Comparison of ENCODE assay signal across 8 cellular contexts in the genomic region with DNA sequence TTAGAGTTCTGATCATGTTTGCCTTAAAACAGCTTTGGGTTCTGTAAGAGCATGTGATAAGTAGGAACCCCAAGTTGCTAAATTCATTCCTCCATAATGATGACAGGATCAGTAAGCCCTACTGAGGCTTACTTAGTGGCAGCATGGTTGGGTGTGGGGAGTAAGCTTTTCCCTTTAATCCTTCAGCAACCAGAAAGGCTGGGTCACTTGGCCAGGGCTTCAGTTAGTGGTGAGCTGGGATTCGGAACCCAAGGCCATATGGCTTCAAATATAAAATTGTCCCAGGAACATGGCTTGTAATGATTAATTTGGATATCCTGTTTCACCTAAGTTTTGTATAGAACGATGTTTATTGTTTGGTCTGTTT. TPM values are rescaled to one million over a fixed set of nuclear protein-coding genes. Genes with fewer than 3 reads are reported as not detected.
DNase-seq lines count a peak whose midpoint lies in the region; ATAC-seq, FAIRE-seq and TF ChIP-seq lines count a peak whose summit lies in the region.

No MANE protein-coding gene starts in this region.

- H3K4me1 ChIP-seq in Peyer's patch = peaks cover 0 to 4% (median 0%) of the 10 kb centered on the region in 4 donors

- H3K4me1 Mint-ChIP-seq in activated CD4-positive, alpha-beta T cell treated with anti-CD3 and anti-CD28 coated beads, Interleukin-2, amount 10 ng/mL, durations not matched to agents 24 days and 14 days = peaks cover 17% of the 10 kb centered on the region
- H3K4me1 Mint-ChIP-seq in natural killer cell = peaks cover 9 to 14% of the 10 kb centered on the region in 2 donors

- TF ChIP-seq CTCF in Peyer's patch (IDR thresholded peaks at IDR 0.05) (no peak), natural killer cell (IDR thresholded peaks at IDR 0.05) (no peak)

- H3K27ac Mint-ChIP-seq in activated CD4-positive, alpha-beta T cell treated with anti-CD3 and anti-CD28 coated beads, Interleukin-2, amount 10 ng/mL, durations not matched to agents 24 days and 14 days = peak overlapping the region; percentile 96
- peak overlapping the region; percentile 89 to 93 for H3K27ac Mint-ChIP-seq in natural killer cell

- TF ChIP-seq POLR2A in Peyer's patch (IDR thresholded peaks at IDR 0.05) (no peak), GM12891 (IDR thresholded peaks at IDR 0.05; ENCODE audit: low read depth, low read length) (no peak)

- peak; percentile 12 for ATAC-seq in HG02798 (IDR thresholded peaks at IDR 0.05; ENCODE audit: poor library complexity, unreplicated experiment)
- no peak for ATAC-seq in natural killer cell

- H3K27ac ChIP-seq in Peyer's patch (peak overlapping the region in 1 of 4 donors; percentile 72), epithelial cell of prostate (peak overlapping the region; percentile 64)

- peak overlapping the region; percentile 98 for H3K4me3 Mint-ChIP-seq in activated CD4-positive, alpha-beta T cell treated with anti-CD3 and anti-CD28 coated beads, Interleukin-2, amount 10 ng/mL, durations not matched to agents 24 days and 14 days
- H3K4me3 Mint-ChIP-seq in natural killer cell = peak overlapping the region; percentile 100

- no peaks in the 10 kb centered on the region for H3K9me3 ChIP-seq in Peyer's patch

- H3K27me3 Mint-ChIP-seq in activated CD4-positive, alpha-beta T cell treated with anti-CD3 and anti-CD28 coated beads, Interleukin-2, amount 10 ng/mL, durations not matched to agents 24 days and 14 days = peaks cover 16% of the 10 kb centered on the region
- H3K27me3 Mint-ChIP-seq in natural killer cell (ENCODE audit: low read depth in 2 of 2) = peaks cover 9 to 10% of the 10 kb centered on the region in 2 donors

- no peak for FAIRE-seq in GM12891 (lab: Jason Lieb, UNC)

- H3K4me3 ChIP-seq in Peyer's patch = peak overlapping the region; percentile 74 to 91 (median 80)

- DNase-seq in activated CD4-positive, alpha-beta T cell treated with anti-CD3 and anti-CD28 coated beads, Interleukin-2, amount 10 ng/mL, durations not matched to agents 24 days and 14 days = peak; percentile 63
- no peak for DNase-seq in activated CD4-positive, alpha-beta T cell treated with anti-CD3 and anti-CD28 coated beads, Interleukin-2, amount 50 U/mL, for 4 hours
- no peak for DNase-seq in Peyer's patch
- DNase-seq in epithelial cell of prostate (ENCODE audit: low read depth, low spot score) = no peak
- no peak for DNase-seq in natural killer cell
- no peak for DNase-seq in superior temporal gyrus (ENCODE audit: extremely low spot score)
- DNase-seq in GM12891 (ENCODE audit: insufficient read length, low spot score) = no peak

- intact Hi-C loops in activated CD4-positive, alpha-beta T cell treated with anti-CD3 and anti-CD28 coated beads, Interleukin-2, amount 10 ng/mL, durations not matched to agents 24 days and 14 days (cut with micrococcal nuclease) = loop anchor here (2.0 kb wide), 1 partner anchor 102 kb away; no protein-coding TSS in a partner anchor
- intact Hi-C loops in natural killer cell (cut with micrococcal nuclease) = no loop called here

- peaks cover 16% of the 10 kb centered on the region for H3K36me3 Mint-ChIP-seq in activated CD4-positive, alpha-beta T cell treated with anti-CD3 and anti-CD28 coated beads, Interleukin-2, amount 10 ng/mL, durations not matched to agents 24 days and 14 days (ENCODE audit: low read depth)
- no peaks in the 10 kb centered on the region for H3K36me3 Mint-ChIP-seq in natural killer cell

- no peaks in the 10 kb centered on the region for H3K27me3 ChIP-seq in Peyer's patch

- H3K9me3 Mint-ChIP-seq in activated CD4-positive, alpha-beta T cell treated with anti-CD3 and anti-CD28 coated beads, Interleukin-2, amount 10 ng/mL, durations not matched to agents 24 days and 14 days = peaks cover 12% of the 10 kb centered on the region
- no peaks in the 10 kb centered on the region for H3K9me3 Mint-ChIP-seq in natural killer cell

- H3K36me3 ChIP-seq in Peyer's patch = no peaks in the 10 kb centered on the region

TF ChIP-seq in GM12891, 5 proteins besides CTCF, POLR2A, EP300 and RAD21:
- TF ChIP-seq PAX5 (IDR thresholded peaks at IDR 0.05; ENCODE audit: insufficient read depth, low read length, severe bottlenecking) = no peak
- no peak for TF ChIP-seq POLR2AphosphoS5 (IDR thresholded peaks at IDR 0.05; ENCODE audit: low read depth, low read length)
- no peak for TF ChIP-seq POU2F2 (IDR thresholded peaks at IDR 0.05; ENCODE audit: low read depth, low read length)
- TF ChIP-seq TAF1 (IDR thresholded peaks at IDR 0.05; ENCODE audit: low read depth, low read length) = no peak
- TF ChIP-seq SPI1 (IDR thresholded peaks at IDR 0.05; ENCODE audit: low read depth, low read length) = no peak

RNA-seq across cellular contexts. Expression of gene GINS3, which starts 0.8 kb away (rescaled TPM):
- total RNA-seq in activated CD4-positive, alpha-beta T cell treated with anti-CD3 and anti-CD28 coated beads, Interleukin-2, amount 10 ng/mL, durations not matched to agents 24 days and 14 days = 24.1 and 25.0 TPM in 2 replicates
- total RNA-seq in Peyer's patch (1 to 10 TPM; 1.3 to 4.1 (median 1.9) TPM), natural killer cell (1 to 10 TPM; 1.4 to 3.5 (median 2.2) TPM)
- polyA plus RNA-seq in GM12891 (2012; ENCODE audit: low read depth, missing spikeins) = 11.9 TPM
